In the genomic region with DNA sequence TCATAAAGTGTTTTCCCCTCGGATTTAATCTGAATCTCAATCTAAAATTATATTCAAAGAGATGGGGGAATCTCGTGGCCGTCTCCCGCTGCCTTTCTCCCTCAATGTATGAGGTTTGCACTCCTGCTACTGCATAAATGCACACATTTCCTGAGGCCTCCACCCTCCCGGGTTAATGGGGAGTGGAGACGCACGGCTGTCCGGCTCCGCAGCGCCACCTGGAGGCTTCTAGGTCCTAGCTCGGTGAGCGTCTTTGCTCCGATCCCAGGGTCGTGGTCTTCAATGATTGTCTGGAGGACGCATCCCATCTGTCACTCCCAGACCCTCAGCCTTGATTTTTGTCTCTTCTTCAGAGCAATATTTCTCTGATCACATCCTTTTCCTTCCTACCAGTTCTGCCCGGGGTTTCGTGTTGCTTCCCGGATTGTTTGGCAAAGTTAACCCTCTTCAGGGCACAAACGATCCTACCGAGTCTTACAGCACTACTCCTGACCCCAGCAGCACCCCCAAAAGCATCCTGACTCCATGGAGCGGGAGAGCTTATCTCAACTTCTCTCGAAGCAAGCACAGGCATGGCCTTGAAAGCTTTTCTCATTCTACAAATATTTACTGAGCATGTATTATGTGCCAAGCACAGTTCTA, we compare ENCODE assay signal across 8 cellular contexts. TPM values are rescaled to one million over a fixed set of nuclear protein-coding genes. Genes with fewer than 3 reads are reported as not detected.
DNase-seq lines count a peak whose midpoint lies in the region; ATAC-seq, FAIRE-seq and TF ChIP-seq lines count a peak whose summit lies in the region.

A gene (minus strand): TSS at position 110 of the 642 bp plus-strand sequence. CDS start 516 bp downstream, outside the sequence.

- peaks cover 86% of the 10 kb centered on the region for H3K27me3 Mint-ChIP-seq in WTC11 (ENCODE audit: low read depth)

- no peaks in the 10 kb centered on the region for H3K36me3 ChIP-seq in kidney (ENCODE audit: control insufficient read depth in 1 of 2, insufficient read depth in 2 of 2, low read length in 2 of 2)

- H3K9ac ChIP-seq in kidney (ENCODE audit: low read length in 2 of 2) = peak within 1 kb of the TSS in 1 of 2 donors; percentile 3

- H3K4me1 ChIP-seq in kidney (ENCODE audit: control insufficient read depth in 1 of 2, insufficient read depth in 1 of 2, low read depth in 1 of 2, low read length in 2 of 2) = peaks cover 5 to 11% of the 10 kb centered on the region in 2 donors

- H3K9me3 Mint-ChIP-seq in WTC11 = no peaks in the 10 kb centered on the region

- H3K4me1 Mint-ChIP-seq in WTC11 = peaks cover 16% of the 10 kb centered on the region

- TF ChIP-seq CTCF in GM12872 (IDR thresholded peaks at IDR 0.05; ENCODE audit: insufficient read depth, low read depth, low read length) (peak; percentile 96), WTC11 (IDR thresholded peaks at IDR 0.05) (peak; percentile 76), kidney (IDR thresholded peaks at IDR 0.05; ENCODE audit: borderline replicate concordance, extremely low read depth, insufficient read depth) (peak; percentile 69)

- H3K4me3 Mint-ChIP-seq in WTC11 = peak within 1 kb of the TSS; percentile 71

- ATAC-seq in HG03045 (IDR thresholded peaks at IDR 0.05; ENCODE audit: unreplicated experiment) (peak; percentile 56), WTC11 (peak; percentile 53), GM19455 (IDR thresholded peaks at IDR 0.05; ENCODE audit: unreplicated experiment) (no peak)

- H3K27ac Mint-ChIP-seq in WTC11 = no peak within 1 kb of the TSS

- H3K36me3 Mint-ChIP-seq in WTC11 = no peaks in the 10 kb centered on the region

- H3K27ac ChIP-seq in kidney (ENCODE audit: low read depth in 2 of 2, low read length in 2 of 2) = no peak within 1 kb of the TSS

- intact Hi-C loops in kidney (cut with DNase I) = no loop called here

- CTCF ChIA-PET in WTC11 (lab: Charles Lee) = interaction anchor here (0.6 to 4.5 kb wide), 60 partner anchors 8 to 784 kb away, joined by 3 to 105 read pairs (median 4); no protein-coding TSS in a partner anchor

- no peak for FAIRE-seq in kidney (lab: Jason Lieb, UNC)

- H3K4me3 ChIP-seq in kidney (ENCODE audit: low read length in 2 of 2) = peak within 1 kb of the TSS; percentile 35 to 49

- H3K9me3 ChIP-seq in kidney (ENCODE audit: control insufficient read depth in 1 of 2, low read length in 2 of 2) = no peaks in the 10 kb centered on the region

- DNase-seq in NCI-H2171 (lab: John Stamatoyannopoulos, UW) = peak; percentile 66
- peak; percentile 91 for DNase-seq in WTC11 (ENCODE audit: low spot score)
- DNase-seq in central memory CD4-positive, alpha-beta T cell = peak; percentile 49
- peak; percentile 90 for DNase-seq in kidney
- DNase-seq in stimulated activated CD4-positive, alpha-beta T cell treated with anti-CD3 and anti-CD28 coated beads, Interleukin-15, amount 100 ng/mL, for 1 hour (ENCODE audit: low read depth in 1 of 2, low spot score in 1 of 2) = peak; percentile 40 to 66

- POLR2A ChIA-PET in WTC11 (lab: Charles Lee) = interaction anchor here (1.1 kb wide), 1 partner anchor 22 kb away, joined by 3 read pairs; no protein-coding TSS in a partner anchor

TF ChIP-seq in WTC11, 78 proteins besides CTCF, POLR2A, EP300 and RAD21:
- no peak for TF ChIP-seq FOXP1 (CRISPR knock-in tag; IDR thresholded peaks at IDR 0.05; ENCODE audit: borderline replicate concordance)
- TF ChIP-seq, protein P1, sequence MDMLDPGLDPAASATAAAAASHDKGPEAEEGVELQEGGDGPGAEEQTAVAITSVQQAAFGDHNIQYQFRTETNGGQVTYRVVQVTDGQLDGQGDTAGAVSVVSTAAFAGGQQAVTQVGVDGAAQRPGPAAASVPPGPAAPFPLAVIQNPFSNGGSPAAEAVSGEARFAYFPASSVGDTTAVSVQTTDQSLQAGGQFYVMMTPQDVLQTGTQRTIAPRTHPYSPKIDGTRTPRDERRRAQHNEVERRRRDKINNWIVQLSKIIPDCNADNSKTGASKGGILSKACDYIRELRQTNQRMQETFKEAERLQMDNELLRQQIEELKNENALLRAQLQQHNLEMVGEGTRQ (CRISPR knock-in tag; IDR thresholded peaks at IDR 0.05) = no peak
- TF ChIP-seq, protein P2, sequence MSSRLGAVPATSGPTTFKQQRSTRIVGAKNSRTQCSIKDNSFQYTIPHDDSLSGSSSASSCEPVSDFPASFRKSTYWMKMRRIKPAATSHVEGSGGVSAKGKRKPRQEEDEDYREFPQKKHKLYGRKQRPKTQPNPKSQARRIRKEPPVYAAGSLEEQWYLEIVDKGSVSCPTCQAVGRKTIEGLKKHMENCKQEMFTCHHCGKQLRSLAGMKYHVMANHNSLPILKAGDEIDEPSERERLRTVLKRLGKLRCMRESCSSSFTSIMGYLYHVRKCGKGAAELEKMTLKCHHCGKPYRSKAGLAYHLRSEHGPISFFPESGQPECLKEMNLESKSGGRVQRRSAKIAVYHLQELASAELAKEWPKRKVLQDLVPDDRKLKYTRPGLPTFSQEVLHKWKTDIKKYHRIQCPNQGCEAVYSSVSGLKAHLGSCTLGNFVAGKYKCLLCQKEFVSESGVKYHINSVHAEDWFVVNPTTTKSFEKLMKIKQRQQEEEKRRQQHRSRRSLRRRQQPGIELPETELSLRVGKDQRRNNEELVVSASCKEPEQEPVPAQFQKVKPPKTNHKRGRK (CRISPR knock-in tag; IDR thresholded peaks at IDR 0.05; ENCODE audit: borderline replicate concordance) = no peak
- TF ChIP-seq ZNF671 (CRISPR knock-in tag; IDR thresholded peaks at IDR 0.05) = no peak
- TF ChIP-seq GABPB1 (CRISPR knock-in tag; IDR thresholded peaks at IDR 0.05) = no peak
- no peak for TF ChIP-seq SMAD3 (CRISPR knock-in tag; IDR thresholded peaks at IDR 0.05; ENCODE audit: borderline replicate concordance)
- TF ChIP-seq, protein P3, sequence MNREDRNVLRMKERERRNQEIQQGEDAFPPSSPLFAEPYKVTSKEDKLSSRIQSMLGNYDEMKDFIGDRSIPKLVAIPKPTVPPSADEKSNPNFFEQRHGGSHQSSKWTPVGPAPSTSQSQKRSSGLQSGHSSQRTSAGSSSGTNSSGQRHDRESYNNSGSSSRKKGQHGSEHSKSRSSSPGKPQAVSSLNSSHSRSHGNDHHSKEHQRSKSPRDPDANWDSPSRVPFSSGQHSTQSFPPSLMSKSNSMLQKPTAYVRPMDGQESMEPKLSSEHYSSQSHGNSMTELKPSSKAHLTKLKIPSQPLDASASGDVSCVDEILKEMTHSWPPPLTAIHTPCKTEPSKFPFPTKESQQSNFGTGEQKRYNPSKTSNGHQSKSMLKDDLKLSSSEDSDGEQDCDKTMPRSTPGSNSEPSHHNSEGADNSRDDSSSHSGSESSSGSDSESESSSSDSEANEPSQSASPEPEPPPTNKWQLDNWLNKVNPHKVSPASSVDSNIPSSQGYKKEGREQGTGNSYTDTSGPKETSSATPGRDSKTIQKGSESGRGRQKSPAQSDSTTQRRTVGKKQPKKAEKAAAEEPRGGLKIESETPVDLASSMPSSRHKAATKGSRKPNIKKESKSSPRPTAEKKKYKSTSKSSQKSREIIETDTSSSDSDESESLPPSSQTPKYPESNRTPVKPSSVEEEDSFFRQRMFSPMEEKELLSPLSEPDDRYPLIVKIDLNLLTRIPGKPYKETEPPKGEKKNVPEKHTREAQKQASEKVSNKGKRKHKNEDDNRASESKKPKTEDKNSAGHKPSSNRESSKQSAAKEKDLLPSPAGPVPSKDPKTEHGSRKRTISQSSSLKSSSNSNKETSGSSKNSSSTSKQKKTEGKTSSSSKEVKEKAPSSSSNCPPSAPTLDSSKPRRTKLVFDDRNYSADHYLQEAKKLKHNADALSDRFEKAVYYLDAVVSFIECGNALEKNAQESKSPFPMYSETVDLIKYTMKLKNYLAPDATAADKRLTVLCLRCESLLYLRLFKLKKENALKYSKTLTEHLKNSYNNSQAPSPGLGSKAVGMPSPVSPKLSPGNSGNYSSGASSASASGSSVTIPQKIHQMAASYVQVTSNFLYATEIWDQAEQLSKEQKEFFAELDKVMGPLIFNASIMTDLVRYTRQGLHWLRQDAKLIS (CRISPR knock-in tag; IDR thresholded peaks at IDR 0.05; ENCODE audit: borderline replicate concordance) = no peak
- no peak for TF ChIP-seq PRRX2 (CRISPR knock-in tag; IDR thresholded peaks at IDR 0.05)
- TF ChIP-seq, protein P4, sequence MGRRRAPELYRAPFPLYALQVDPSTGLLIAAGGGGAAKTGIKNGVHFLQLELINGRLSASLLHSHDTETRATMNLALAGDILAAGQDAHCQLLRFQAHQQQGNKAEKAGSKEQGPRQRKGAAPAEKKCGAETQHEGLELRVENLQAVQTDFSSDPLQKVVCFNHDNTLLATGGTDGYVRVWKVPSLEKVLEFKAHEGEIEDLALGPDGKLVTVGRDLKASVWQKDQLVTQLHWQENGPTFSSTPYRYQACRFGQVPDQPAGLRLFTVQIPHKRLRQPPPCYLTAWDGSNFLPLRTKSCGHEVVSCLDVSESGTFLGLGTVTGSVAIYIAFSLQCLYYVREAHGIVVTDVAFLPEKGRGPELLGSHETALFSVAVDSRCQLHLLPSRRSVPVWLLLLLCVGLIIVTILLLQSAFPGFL (CRISPR knock-in tag; IDR thresholded peaks at IDR 0.05; ENCODE audit: borderline replicate concordance) = no peak
- no peak for TF ChIP-seq RELA (CRISPR knock-in tag; IDR thresholded peaks at IDR 0.05; ENCODE audit: borderline replicate concordance)
- TF ChIP-seq, protein P5, sequence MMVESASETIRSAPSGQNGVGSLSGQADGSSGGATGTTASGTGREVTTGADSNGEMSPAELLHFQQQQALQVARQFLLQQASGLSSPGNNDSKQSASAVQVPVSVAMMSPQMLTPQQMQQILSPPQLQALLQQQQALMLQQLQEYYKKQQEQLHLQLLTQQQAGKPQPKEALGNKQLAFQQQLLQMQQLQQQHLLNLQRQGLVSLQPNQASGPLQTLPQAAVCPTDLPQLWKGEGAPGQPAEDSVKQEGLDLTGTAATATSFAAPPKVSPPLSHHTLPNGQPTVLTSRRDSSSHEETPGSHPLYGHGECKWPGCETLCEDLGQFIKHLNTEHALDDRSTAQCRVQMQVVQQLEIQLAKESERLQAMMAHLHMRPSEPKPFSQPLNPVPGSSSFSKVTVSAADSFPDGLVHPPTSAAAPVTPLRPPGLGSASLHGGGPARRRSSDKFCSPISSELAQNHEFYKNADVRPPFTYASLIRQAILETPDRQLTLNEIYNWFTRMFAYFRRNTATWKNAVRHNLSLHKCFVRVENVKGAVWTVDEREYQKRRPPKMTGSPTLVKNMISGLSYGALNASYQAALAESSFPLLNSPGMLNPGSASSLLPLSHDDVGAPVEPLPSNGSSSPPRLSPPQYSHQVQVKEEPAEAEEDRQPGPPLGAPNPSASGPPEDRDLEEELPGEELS (CRISPR knock-in tag; IDR thresholded peaks at IDR 0.05) = no peak

RNA-seq across cellular contexts. Expression of the gene that starts here (rescaled TPM):
- 0.39 to 0.44 TPM (median 0.44 TPM) in 3 replicates for total RNA-seq in WTC11 (2021)
- not detected for total RNA-seq in kidney
- 0.95 TPM for polyA plus RNA-seq in kidney (ENCODE audit: insufficient read depth, low read depth, low replicate concordance)

Comparison
In these comparisons a context has a peak if more than half of its experiments do, and no peak if none do; other contexts are left out.
1. Peak in DNase-seq and ATAC-seq in WTC11; RNA of the gene not detected or under 1 TPM.
2. Peak in DNase-seq and H3K4me3 ChIP-seq in kidney; RNA of the gene not detected or under 1 TPM.